In genomic region chr1:99731384-99731783, GRCh38 we compare ENCODE assay signal across 24 cellular contexts. TPM values are rescaled to one million over a fixed set of nuclear protein-coding genes. Genes with fewer than 3 reads are reported as not detected.
DNase-seq lines count a peak whose midpoint lies in the region; ATAC-seq and TF ChIP-seq lines count a peak whose summit lies in the region.
"Had no signal": no experiment of that assay in that cellular context is flagged by ENCODE, and none has a peak within 500 bp of the region (broad histone marks: within the 10 kb centered on the region; RNA-seq: fewer than 3 reads in every experiment).

No MANE protein-coding gene starts in this region.

- H4K20me1 ChIP-seq in osteoblast (ENCODE audit: insufficient read depth, low read length) = no peaks in the 10 kb centered on the region

- H3K36me3 ChIP-seq in osteoblast (ENCODE audit: insufficient read depth, low read length) (no peaks in the 10 kb centered on the region), WERI-Rb-1 (no peaks in the 10 kb centered on the region)
- H3K36me3 ChIP-seq: lower lobe of right lung, SJSA1 had no signal

- H3K27ac Mint-ChIP-seq in chondrocyte (ENCODE audit: unreplicated experiment) = peak overlapping the region; percentile 80
- H3K27ac Mint-ChIP-seq: CD8-positive, alpha-beta T cell; T-helper 17 cell had no signal

- H3K4me2 ChIP-seq in osteoblast (ENCODE audit: insufficient read depth, low read length) = no peak overlapping the region

- H3K4me3 ChIP-seq in osteoblast (ENCODE audit: insufficient read depth, low read length) (no peak overlapping the region), WERI-Rb-1 (ENCODE audit: low read depth, low read length) (no peak overlapping the region)
- H3K4me3 ChIP-seq: ascending aorta, lower lobe of right lung, SJSA1, tibial artery had no signal

- H3K9me3 Mint-ChIP-seq in chondrocyte (ENCODE audit: low read depth) = no peaks in the 10 kb centered on the region
- H3K9me3 Mint-ChIP-seq: CD8-positive, alpha-beta T cell had no signal

- H3K4me1 ChIP-seq in osteoblast (ENCODE audit: insufficient read depth, low read length) = no peaks in the 10 kb centered on the region
- H3K4me1 ChIP-seq: ascending aorta, lower lobe of right lung, tibial artery had no signal

- ATAC-seq in GM18502 (IDR thresholded peaks at IDR 0.05; ENCODE audit: poor library complexity, unreplicated experiment) = peak; percentile 63
- ATAC-seq: CD8-positive, alpha-beta T cell; lower lobe of right lung; stimulated activated naive CD8-positive, alpha-beta T cell treated with anti-CD3 and anti-CD28 coated beads, Interleukin-15, Interleukin-2, amounts not matched to agents 100 U/mL and 50 U/mL, for 24 hours; T-helper 17 cell had no signal

- H3K27me3 Mint-ChIP-seq in chondrocyte (ENCODE audit: low read depth) = no peaks in the 10 kb centered on the region

- DNase-seq in NCI-H226 (peak; percentile 73), chondrocyte (ENCODE audit: low spot score) (no peak), osteoblast (ENCODE audit: insufficient read length, low spot score, missing footprints) (peak; percentile 39), GF-D8 (lab: John Stamatoyannopoulos, UW) (no peak), NCI-H146 treated with DMSO at 0.1 percent for 48 hours (lab: John Stamatoyannopoulos, UW; ENCODE audit: unreplicated experiment) (no peak), WERI-Rb-1 (no peak)
- DNase-seq: activated CD4-positive, alpha-beta T cell treated with anti-CD3 and anti-CD28 coated beads, Interleukin-2, amount 50 U/mL, for 1 hour; activated gamma-delta T cell; CD8-positive, alpha-beta T cell; DMS79 treated with DMSO at 0.1 percent for 48 hours; hypothalamus; islet precursor cell; KG1; lower lobe of right lung; NCI-H187; NCI-H345; small intestine; stimulated activated CD4-positive, alpha-beta T cell treated with anti-CD3 and anti-CD28 coated beads, Interleukin-2, amount 100 ng/mL, for 48 hours; stimulated activated naive CD8-positive, alpha-beta T cell treated with anti-CD3 and anti-CD28 coated beads, Interleukin-15, Interleukin-2, amounts not matched to agents 100 U/mL and 50 U/mL, for 24 hours; T-helper 17 cell; tibial artery had no signal

- no peaks in the 10 kb centered on the region for H3K9me3 ChIP-seq in osteoblast (ENCODE audit: low read depth, low read length)
- H3K9me3 ChIP-seq in WERI-Rb-1 (ENCODE audit: severe bottlenecking) = no peaks in the 10 kb centered on the region
- H3K9me3 ChIP-seq: ascending aorta, lower lobe of right lung, SJSA1, tibial artery had no signal

- peaks cover 35% of the 10 kb centered on the region for H3K4me1 Mint-ChIP-seq in chondrocyte (ENCODE audit: low read depth)

- no peaks in the 10 kb centered on the region for H3K27me3 ChIP-seq in osteoblast (ENCODE audit: insufficient read depth, low read length)
- H3K27me3 ChIP-seq in WERI-Rb-1 (ENCODE audit: insufficient read depth, low read depth, severe bottlenecking) = no peaks in the 10 kb centered on the region
- H3K27me3 ChIP-seq: ascending aorta, SJSA1, tibial artery had no signal

- no peak overlapping the region for H2AFZ ChIP-seq in osteoblast (ENCODE audit: low read length)

- no peak overlapping the region for H3K4me3 Mint-ChIP-seq in chondrocyte (ENCODE audit: unreplicated experiment)
- H3K4me3 Mint-ChIP-seq: CD8-positive, alpha-beta T cell; T-helper 17 cell had no signal

- no peaks in the 10 kb centered on the region for H3K79me2 ChIP-seq in osteoblast (ENCODE audit: insufficient read depth, low read length)

- no peak for TF ChIP-seq CTCF in chondrocyte (IDR thresholded peaks at IDR 0.05)
- TF ChIP-seq CTCF in osteoblast (IDR thresholded peaks at IDR 0.05; ENCODE audit: extremely low read depth, low read depth, low read length) = no peak
- TF ChIP-seq CTCF in WERI-Rb-1 (IDR thresholded peaks at IDR 0.05; ENCODE audit: low read depth, low read length) = no peak

- H3K27ac ChIP-seq in osteoblast (ENCODE audit: low read depth, low read length) = no peak overlapping the region
- no peak overlapping the region for H3K27ac ChIP-seq in WERI-Rb-1
- H3K27ac ChIP-seq: ascending aorta, lower lobe of right lung, SJSA1, tibial artery had no signal

- H3K36me3 Mint-ChIP-seq in chondrocyte (ENCODE audit: low read depth) = peaks cover 2% of the 10 kb centered on the region
- H3K36me3 Mint-ChIP-seq: CD8-positive, alpha-beta T cell had no signal

RNA-seq across cellular contexts. Expression of gene FRRS1, which starts 35.1 kb away (rescaled TPM):
- total RNA-seq in chondrocyte = 2.0 to 5.2 TPM (median 2.2 TPM) in 3 replicates
- 23.2 and 28.9 TPM in 2 replicates for total RNA-seq in osteoblast

Comparison
In these comparisons a context has a peak if more than half of its experiments do, and no peak if none do; other contexts are left out.
1. DNase-seq: peak in NCI-H226 (single experiment) and osteoblast (single experiment); none in chondrocyte (single experiment), GF-D8 (single experiment), NCI-H146 treated with DMSO at 0.1 percent for 48 hours (single experiment) and WERI-Rb-1 (single experiment).